6 cellular contexts compared by ENCODE assay signal in genomic region chr2:115075800-115076199, GRCh38.
"Had no signal": no experiment of that assay in that cellular context is flagged by ENCODE, and none has a peak within 500 bp of the region (broad histone marks: within the 10 kb centered on the region; RNA-seq: fewer than 3 reads in every experiment).

No MANE protein-coding gene starts in this region.

- DNase-seq: H9, HCEC 1CT, IMR-90, KG1 had no signal

- ATAC-seq: GM23338, K562 had no signal

- H3K4me2 ChIP-seq: GM23338 had no signal

- H2AFZ ChIP-seq: GM23338 had no signal

- H3K4me3 ChIP-seq: GM23338, K562 had no signal
